13 cellular contexts compared by ENCODE assay signal in genomic region chr12:60501124-60501729, GRCh38.
DNase-seq lines count a peak whose midpoint lies in the region; ATAC-seq, FAIRE-seq and TF ChIP-seq lines count a peak whose summit lies in the region.
"Had no signal": no experiment of that assay in that cellular context is flagged by ENCODE, and none has a peak within 500 bp of the region (broad histone marks: within the 10 kb centered on the region; RNA-seq: fewer than 3 reads in every experiment).

No MANE protein-coding gene starts in this region.

- no peak for TF ChIP-seq POLR2A in heart left ventricle (IDR thresholded peaks at IDR 0.05)

- no peaks in the 10 kb centered on the region for H3K27me3 Mint-ChIP-seq in activated CD8-positive, alpha-beta T cell treated with anti-CD3 and anti-CD28 coated beads, Interleukin-2, amount 10 ng/mL, durations not matched to agents 7 days and 5 days (ENCODE audit: low read depth)

- FAIRE-seq in GM19239 (lab: Jason Lieb, UNC), result no peak
- FAIRE-seq: keratinocyte had no signal

- peaks cover 0 to 4% (median 0%) of the 10 kb centered on the region in 12 donors for H3K4me1 ChIP-seq in heart left ventricle
- H3K4me1 ChIP-seq: BLaER1 treated with 17β-estradiol and CSF1 and Interleukin-3, amounts not matched to agents 10 nM and 100 nM; Peyer's patch had no signal

- TF ChIP-seq CTCF in AG09319 (IDR thresholded peaks at IDR 0.05; ENCODE audit: low read depth, low read length) (peak; percentile 6; the same call in 1 of the 2 replicates), heart left ventricle (IDR thresholded peaks at IDR 0.05) (no peak)

- intact Hi-C loops in heart left ventricle (cut with DNase I), result no loop called here

- H3K27me3 ChIP-seq in heart left ventricle, result no peaks in the 10 kb centered on the region
- H3K27me3 ChIP-seq: BLaER1 treated with 17β-estradiol and CSF1 and Interleukin-3, amounts not matched to agents 10 nM and 100 nM; Peyer's patch had no signal

- no peaks in the 10 kb centered on the region for H3K36me3 ChIP-seq in heart left ventricle
- H3K36me3 ChIP-seq: BLaER1 treated with 17β-estradiol and CSF1 and Interleukin-3, amounts not matched to agents 10 nM and 100 nM; Peyer's patch had no signal

- POLR2A ChIA-PET in activated CD8-positive, alpha-beta T cell treated with anti-CD3 and anti-CD28 coated beads, Interleukin-2, amount 10 ng/mL, durations not matched to agents 7 days and 5 days (lab: Charles Lee), result no interaction called here

- H3K4me3 Mint-ChIP-seq in activated CD8-positive, alpha-beta T cell treated with anti-CD3 and anti-CD28 coated beads, Interleukin-2, amount 10 ng/mL, durations not matched to agents 7 days and 5 days, result no peak overlapping the region

- H3K27ac ChIP-seq in heart left ventricle, result no peak overlapping the region
- H3K27ac ChIP-seq: BLaER1 treated with 17β-estradiol and CSF1 and Interleukin-3, amounts not matched to agents 10 nM and 100 nM; Peyer's patch had no signal

- peak; percentile 89 to 97 (median 91) for ATAC-seq in heart left ventricle
- no peak for ATAC-seq in activated CD8-positive, alpha-beta T cell treated with anti-CD3 and anti-CD28 coated beads, Interleukin-2, amount 10 ng/mL, durations not matched to agents 7 days and 5 days
- no peak for ATAC-seq in esophagus mucosa
- ATAC-seq in GM19467 (IDR thresholded peaks at IDR 0.05; ENCODE audit: unreplicated experiment), result no peak

- no peaks in the 10 kb centered on the region for H3K4me1 Mint-ChIP-seq in activated CD8-positive, alpha-beta T cell treated with anti-CD3 and anti-CD28 coated beads, Interleukin-2, amount 10 ng/mL, durations not matched to agents 7 days and 5 days (ENCODE audit: low read depth)

- DNase-seq in AG09319 (ENCODE audit: extremely low read depth, low read depth) (no peak), HCEC 1CT (peak; percentile 36), amniotic epithelial cell (ENCODE audit: low read depth) (peak; percentile 20), heart left ventricle (peak in 2 of 5 donors; percentile 16 to 18), GM19239 (ENCODE audit: insufficient read length, low spot score) (no peak)
- no peak for DNase-seq in activated CD8-positive, alpha-beta T cell treated with anti-CD3 and anti-CD28 coated beads, Interleukin-2, amount 10 ng/mL, durations not matched to agents 7 days and 5 days
- DNase-seq: activated T-cell treated with anti-CD3 and anti-CD28 coated beads for 4 hours, amygdala, Peyer's patch had no signal

- H3K9me3 ChIP-seq in heart left ventricle, result peaks cover 0 to 5% (median 0%) of the 10 kb centered on the region in 12 donors
- H3K9me3 ChIP-seq: BLaER1 treated with 17β-estradiol and CSF1 and Interleukin-3, amounts not matched to agents 10 nM and 100 nM; Peyer's patch had no signal

- H3K9me3 Mint-ChIP-seq in activated CD8-positive, alpha-beta T cell treated with anti-CD3 and anti-CD28 coated beads, Interleukin-2, amount 10 ng/mL, durations not matched to agents 7 days and 5 days (ENCODE audit: insufficient read depth), result peaks cover 3% of the 10 kb centered on the region

- CTCF ChIA-PET in activated CD8-positive, alpha-beta T cell treated with anti-CD3 and anti-CD28 coated beads, Interleukin-2, amount 10 ng/mL, durations not matched to agents 7 days and 5 days (lab: Charles Lee), result no interaction called here

- no peak overlapping the region for H3K27ac Mint-ChIP-seq in activated CD8-positive, alpha-beta T cell treated with anti-CD3 and anti-CD28 coated beads, Interleukin-2, amount 10 ng/mL, durations not matched to agents 7 days and 5 days

- H3K36me3 Mint-ChIP-seq in activated CD8-positive, alpha-beta T cell treated with anti-CD3 and anti-CD28 coated beads, Interleukin-2, amount 10 ng/mL, durations not matched to agents 7 days and 5 days (ENCODE audit: low read depth), result no peaks in the 10 kb centered on the region

- H3K4me3 ChIP-seq in heart left ventricle, result no peak overlapping the region
- H3K4me3 ChIP-seq: BLaER1 treated with 17β-estradiol and CSF1 and Interleukin-3, amounts not matched to agents 10 nM and 100 nM; Peyer's patch had no signal

- WGBS in heart left ventricle, 4 donors, result 23 to 28% (median 24%) methylated on average over 2 of the region's 2 CpGs

Comparison
In these comparisons a context has a peak if more than half of its experiments do, and no peak if none do; other contexts are left out.
1. DNase-seq: peak in HCEC 1CT (single experiment) and amniotic epithelial cell (single experiment); none in AG09319 (single experiment), GM19239 (single experiment) and activated CD8-positive, alpha-beta T cell treated with anti-CD3 and anti-CD28 coated beads, Interleukin-2, amount 10 ng/mL, durations not matched to agents 7 days and 5 days (single experiment).
2. ATAC-seq: peak in heart left ventricle (4 of 4); none in activated CD8-positive, alpha-beta T cell treated with anti-CD3 and anti-CD28 coated beads, Interleukin-2, amount 10 ng/mL, durations not matched to agents 7 days and 5 days (single experiment), esophagus mucosa (single experiment) and GM19467 (single experiment).